8 cellular contexts compared by ENCODE assay signal in genomic region chr14:22870811-22871199, GRCh38.
DNase-seq lines count a peak whose midpoint lies in the region; ATAC-seq and TF ChIP-seq lines count a peak whose summit lies in the region.

No MANE protein-coding gene starts in this region.

- H3K9ac ChIP-seq in OCI-LY1 (ENCODE audit: low read length) = peak overlapping the region; percentile 78

- no peaks in the 10 kb centered on the region for H3K9me2 ChIP-seq in OCI-LY1 (ENCODE audit: low read depth, low read length)

- H3K4me3 ChIP-seq in OCI-LY1 (ENCODE audit: low read depth, low read length, poor library complexity, severe bottlenecking) = peak overlapping the region; percentile 76
- H3K4me3 ChIP-seq in effector memory CD4-positive, alpha-beta T cell (ENCODE audit: insufficient read depth, low read depth, low read length, poor library complexity, severe bottlenecking) = peak overlapping the region; percentile 94
- H3K4me3 ChIP-seq in neuron (ENCODE audit: low read length) = peak overlapping the region; percentile 55

- no peaks in the 10 kb centered on the region for H3K79me2 ChIP-seq in OCI-LY1 (ENCODE audit: insufficient read depth, low read length)

- H2AFZ ChIP-seq in OCI-LY1 (ENCODE audit: low read length) (0 out of 2 replicates have a peak overlapping the region, but pooled peaks have one; percentile 2), neuron (ENCODE audit: low read depth, low read length) (peak overlapping the region; percentile 44)

- no peaks in the 10 kb centered on the region for H4K20me1 ChIP-seq in OCI-LY1 (ENCODE audit: insufficient read depth, low read length)

- TF ChIP-seq CTCF in OCI-LY1 (IDR thresholded peaks at IDR 0.05; ENCODE audit: low read length) = no peak

- no peaks in the 10 kb centered on the region for H3F3A ChIP-seq in OCI-LY1 (ENCODE audit: insufficient read depth, low read length)

- no peaks in the 10 kb centered on the region for H3K27me3 ChIP-seq in OCI-LY1 (ENCODE audit: insufficient read depth, low read length)
- no peaks in the 10 kb centered on the region for H3K27me3 ChIP-seq in effector memory CD4-positive, alpha-beta T cell (replicated peaks; ENCODE audit: control insufficient read depth, insufficient read depth, low read length, poor library complexity, severe bottlenecking)
- no peaks in the 10 kb centered on the region for H3K27me3 ChIP-seq in neuron (ENCODE audit: insufficient read depth, low read length)

- DNase-seq in effector memory CD4-positive, alpha-beta T cell = no peak
- no peak for DNase-seq in NCI-H1694 treated with DMSO at 0.1 percent for 48 hours (lab: John Stamatoyannopoulos, UW)
- DNase-seq in hepatic stellate cell (ENCODE audit: low spot score) = no peak
- no peak for DNase-seq in AG08395 (ENCODE audit: low spot score)

- peak overlapping the region; percentile 92 for H3K27ac ChIP-seq in OCI-LY1 (ENCODE audit: low read depth, low read length, poor library complexity, severe bottlenecking)
- peak overlapping the region; percentile 93 for H3K27ac ChIP-seq in effector memory CD4-positive, alpha-beta T cell (ENCODE audit: insufficient read depth, low read length, poor library complexity, severe bottlenecking)

- H3K9me3 ChIP-seq in OCI-LY1 (ENCODE audit: low read length) (no peaks in the 10 kb centered on the region), neuron (ENCODE audit: low read length) (no peaks in the 10 kb centered on the region)
- no peaks in the 10 kb centered on the region for H3K9me3 ChIP-seq in effector memory CD4-positive, alpha-beta T cell (ENCODE audit: control insufficient read depth, low read length)

- H3K36me3 ChIP-seq in OCI-LY1 (ENCODE audit: insufficient read depth, low read length) (peaks cover 20% of the 10 kb centered on the region), neuron (ENCODE audit: insufficient read depth, low read length) (peaks cover 10% of the 10 kb centered on the region)
- H3K36me3 ChIP-seq in effector memory CD4-positive, alpha-beta T cell (ENCODE audit: control insufficient read depth, insufficient read depth, low read length) = peaks cover 22% of the 10 kb centered on the region

- peaks cover 24% of the 10 kb centered on the region for H3K4me1 ChIP-seq in OCI-LY1 (ENCODE audit: insufficient read depth, low read length, severe bottlenecking)
- peaks cover 29% of the 10 kb centered on the region for H3K4me1 ChIP-seq in effector memory CD4-positive, alpha-beta T cell (ENCODE audit: control insufficient read depth, insufficient read depth, low read length, poor library complexity, severe bottlenecking)
- peaks cover 11% of the 10 kb centered on the region for H3K4me1 ChIP-seq in neuron (ENCODE audit: insufficient read depth, low read length)

- ATAC-seq in GM18517 (IDR thresholded peaks at IDR 0.05; ENCODE audit: unreplicated experiment) (peak; percentile 49), HG02623 (IDR thresholded peaks at IDR 0.05; ENCODE audit: unreplicated experiment) (peak; percentile 22)

- H3K4me2 ChIP-seq in OCI-LY1 (ENCODE audit: low read length) = peak overlapping the region; percentile 80
